8 cellular contexts compared by ENCODE assay signal in genomic region chr6:10403385-10404106, GRCh38. TPM values are rescaled to one million over a fixed set of nuclear protein-coding genes. Genes with fewer than 3 reads are reported as not detected.
A peak's percentile ranks its signal among the peaks of the same experiment; 100 is the strongest.
DNase-seq lines count a peak whose midpoint lies in the region; ATAC-seq and TF ChIP-seq lines count a peak whose summit lies in the region.

No MANE protein-coding gene starts in this region.

- peak; percentile 27 for ATAC-seq in GM21447 (IDR thresholded peaks at IDR 0.05; ENCODE audit: unreplicated experiment)
- peak; percentile 3 for ATAC-seq in left lobe of liver

- no peaks in the 10 kb centered on the region for H3K9me3 Mint-ChIP-seq in type B pancreatic cell

- H3K27me3 Mint-ChIP-seq in type B pancreatic cell: peaks cover 67% of the 10 kb centered on the region

- H3K27ac Mint-ChIP-seq in type B pancreatic cell: peak overlapping the region; percentile 97

- peaks cover 64% of the 10 kb centered on the region for H3K4me1 Mint-ChIP-seq in type B pancreatic cell (ENCODE audit: unreplicated experiment)

- peak; percentile 95 for DNase-seq in EL
- DNase-seq in HK-2 (ENCODE audit: unreplicated experiment): peak; percentile 61
- DNase-seq in amniotic epithelial cell (ENCODE audit: low read depth): peak; percentile 81
- no peak for DNase-seq in left lobe of liver (ENCODE audit: low spot score)
- DNase-seq in type B pancreatic cell (ENCODE audit: extremely low spot score, unreplicated experiment): no peak
- no peak for DNase-seq in NOMO-1 (lab: John Stamatoyannopoulos, UW; ENCODE audit: unreplicated experiment in 2 of 2)
- no peak for DNase-seq in central memory CD4-positive, alpha-beta T cell

- no peak for TF ChIP-seq CTCF in type B pancreatic cell (conservative IDR thresholded peaks at IDR 0.05)

- peaks cover 58% of the 10 kb centered on the region for H3K36me3 Mint-ChIP-seq in type B pancreatic cell

- peak overlapping the region; percentile 91 for H3K4me3 Mint-ChIP-seq in type B pancreatic cell

RNA-seq across cellular contexts. Expression of gene TFAP2A, which starts 11.3 kb away (rescaled TPM):
- total RNA-seq in left lobe of liver (0.45 TPM), type B pancreatic cell (ENCODE audit: low replicate concordance) (66.6 and 143 TPM in 2 replicates)

Comparison
In these comparisons a context has a peak if more than half of its experiments do, and no peak if none do; other contexts are left out.
1. DNase-seq: peak in EL (single experiment), HK-2 (single experiment) and amniotic epithelial cell (single experiment); none in left lobe of liver (single experiment), type B pancreatic cell (single experiment), NOMO-1 (0 of 2) and central memory CD4-positive, alpha-beta T cell (single experiment).
2. RNA of gene TFAP2A, which starts 11.3 kb away (total RNA-seq): 66.6 to 143 TPM in type B pancreatic cell; 0.45 TPM in left lobe of liver (single experiment); every median in the first group is over 10 times any median in the second.